In genomic region chr7:112898432-112899290, GRCh38 we compare ENCODE assay signal across 1 cellular context.
TF ChIP-seq lines count a peak whose summit lies in the region.

No MANE protein-coding gene starts in this region.

TF ChIP-seq in HepG2, 621 proteins besides CTCF, POLR2A, EP300 and RAD21 (continued from another document and continues in another):
- TF ChIP-seq TBL1XR1 (IDR thresholded peaks at IDR 0.05; ENCODE audit: borderline replicate concordance, low read length, partially characterized antibody) (no peak), SAP130 (CRISPR knock-in tag; IDR thresholded peaks at IDR 0.05; ENCODE audit: low read depth) (peak; percentile 93), RBM39 (IDR thresholded peaks at IDR 0.05; ENCODE audit: low read depth, low read length, poor library complexity, severe bottlenecking) (no peak), CHD4 (IDR thresholded peaks at IDR 0.05; ENCODE audit: borderline replicate concordance, low read length) (peak; percentile 59; the same call in 1 of the 2 replicates), SNAI1 (CRISPR knock-in tag; IDR thresholded peaks at IDR 0.05; ENCODE audit: borderline replicate concordance) (no peak), DMTF1 (CRISPR knock-in tag; IDR thresholded peaks at IDR 0.05) (no peak), REL (CRISPR knock-in tag; conservative IDR thresholded peaks at IDR 0.05) (no peak), ASH2L (IDR thresholded peaks at IDR 0.05; ENCODE audit: insufficient read length, low read depth, low read length) (peak; percentile 38), ZBTB40 (IDR thresholded peaks at IDR 0.05) (no peak), ZBTB40 (CRISPR knock-in tag; IDR thresholded peaks at IDR 0.05) (0 out of 2 replicates have a peak, but pooled peaks have one; percentile 69), USF2 (IDR thresholded peaks at IDR 0.05; ENCODE audit: low read depth, low read length) (no peak), USF2 (CRISPR knock-in tag; IDR thresholded peaks at IDR 0.05; ENCODE audit: borderline replicate concordance) (no peak), ZSCAN22 (CRISPR knock-in tag; IDR thresholded peaks at IDR 0.05) (no peak), ZSCAN30 (CRISPR knock-in tag; IDR thresholded peaks at IDR 0.05) (no peak), BCL3 (CRISPR knock-in tag; IDR thresholded peaks at IDR 0.05) (no peak), MBNL3 (CRISPR knock-in tag; conservative IDR thresholded peaks at IDR 0.05) (no peak), ZNF776 (CRISPR knock-in tag; IDR thresholded peaks at IDR 0.05) (no peak), ZNF75D (CRISPR knock-in tag; IDR thresholded peaks at IDR 0.05; ENCODE audit: borderline replicate concordance) (no peak), CBX2 (IDR thresholded peaks at IDR 0.05; ENCODE audit: low read depth, low read length) (no peak), CBX2 (CRISPR knock-in tag; IDR thresholded peaks at IDR 0.05; ENCODE audit: low read depth) (no peak), MXD3 (CRISPR knock-in tag; IDR thresholded peaks at IDR 0.05) (no peak), RFX5 (IDR thresholded peaks at IDR 0.05; ENCODE audit: low read depth, low read length) (no peak), ZNF580 (CRISPR knock-in tag; IDR thresholded peaks at IDR 0.05; ENCODE audit: borderline replicate concordance, low read depth) (no peak), HOXD1 (CRISPR knock-in tag; IDR thresholded peaks at IDR 0.05) (no peak), STAT6 (CRISPR knock-in tag; IDR thresholded peaks at IDR 0.05; ENCODE audit: borderline replicate concordance) (no peak), ZNF318 (CRISPR knock-in tag; IDR thresholded peaks at IDR 0.05) (no peak), CEBPG (CRISPR knock-in tag; IDR thresholded peaks at IDR 0.05) (peak; percentile 67)
